9 cellular contexts compared by ENCODE assay signal in the genomic region with DNA sequence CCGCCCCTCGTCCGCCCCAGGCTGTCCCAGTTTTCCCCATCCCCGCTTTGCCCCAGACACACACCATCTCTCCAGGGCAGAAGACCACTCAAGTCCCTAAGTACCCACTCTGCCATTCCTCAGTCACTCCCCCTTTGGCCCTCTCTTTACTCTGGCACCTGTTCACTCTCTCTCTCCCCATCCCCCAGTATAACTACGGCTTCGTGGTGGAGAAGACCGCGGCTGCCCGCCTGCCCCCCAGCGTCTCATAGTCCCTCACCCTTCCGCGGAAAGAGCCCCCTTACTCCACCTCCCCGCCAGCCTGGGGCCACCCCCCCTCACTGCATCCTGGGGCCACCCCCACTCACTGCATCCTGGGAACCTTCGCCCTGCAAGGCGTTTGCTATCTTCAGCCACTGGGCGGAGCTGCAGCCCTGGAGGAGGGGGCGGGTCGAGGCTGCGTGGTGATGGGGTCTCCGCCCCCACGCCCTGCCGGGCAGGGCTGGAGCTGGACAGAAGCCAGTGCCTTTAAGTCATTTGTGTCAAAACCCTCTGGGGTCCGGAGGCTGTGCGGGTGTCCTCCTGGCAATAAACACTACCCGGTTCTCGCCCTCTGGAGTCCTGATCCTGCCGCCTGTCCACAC. TPM values are rescaled to one million over a fixed set of nuclear protein-coding genes. Genes with fewer than 3 reads are reported as not detected.
DNase-seq lines count a peak whose midpoint lies in the region; ATAC-seq and TF ChIP-seq lines count a peak whose summit lies in the region.
"Had no signal": no experiment of that assay in that cellular context is flagged by ENCODE, and none has a peak within 500 bp of the region (broad histone marks: within the 10 kb centered on the region; RNA-seq: fewer than 3 reads in every experiment).

No MANE protein-coding gene starts in this region.

- peak; percentile 39 to 63 (median 52) for ATAC-seq in T-cell (replicated peaks in 1 of 4)
- ATAC-seq in HG03354 (IDR thresholded peaks at IDR 0.05; ENCODE audit: poor library complexity, severe bottlenecking, unreplicated experiment), result no peak

- CTCF ChIA-PET in T-cell (lab: Charles Lee), result no interaction called here

- POLR2A ChIA-PET in T-cell (lab: Charles Lee), result interaction anchor here in 1 of 2 donors (0.6 kb wide), 1 partner anchor 349 kb away, joined by 5 read pairs; no protein-coding TSS in a partner anchor

- no peaks in the 10 kb centered on the region for H3K9me2 ChIP-seq in GM23248 (ENCODE audit: insufficient read depth)

- H2AFZ ChIP-seq in GM23248 (no peak overlapping the region), fibroblast of lung (ENCODE audit: low read length) (no peak overlapping the region)

- peak; percentile 85 for DNase-seq in BE2C
- DNase-seq in GM23248, result peak; percentile 24
- peak in 3 of 34 experiments; percentile 22 to 32 (median 31) for DNase-seq in T-cell
- peak in 1 of 2 donors; percentile 36 for DNase-seq in fibroblast of lung (ENCODE audit: low read depth in 2 of 2)
- no peak for DNase-seq in osteocyte (ENCODE audit: extremely low spot score, unreplicated experiment)
- DNase-seq in ureter (ENCODE audit: low spot score), result no peak
- DNase-seq in HK-2 (ENCODE audit: unreplicated experiment), result no peak

- peak overlapping the region; percentile 19; the same call in 1 of the 2 replicates for H3K4me3 ChIP-seq in BE2C (ENCODE audit: low read depth, low read length)
- H3K4me3 ChIP-seq in GM23248, result no peak overlapping the region
- no peak overlapping the region for H3K4me3 ChIP-seq in fibroblast of lung (replicated peaks in 1 of 4; ENCODE audit: control extremely low read depth in 1 of 4, insufficient read depth in 1 of 4, low read depth in 3 of 4, low read length in 4 of 4)

- H3K27me3 ChIP-seq in BE2C (no peaks in the 10 kb centered on the region), GM23248 (replicated peaks; ENCODE audit: insufficient read depth) (no peaks in the 10 kb centered on the region), fibroblast of lung (ENCODE audit: control insufficient read depth, insufficient read depth, low read length) (no peaks in the 10 kb centered on the region)

- H3K9me3 ChIP-seq in BE2C, result no peaks in the 10 kb centered on the region
- H3K9me3 ChIP-seq in GM23248 (ENCODE audit: low read depth), result no peaks in the 10 kb centered on the region
- H3K9me3 ChIP-seq in fibroblast of lung (ENCODE audit: control insufficient read depth, insufficient read depth, low read depth, low read length), result no peaks in the 10 kb centered on the region

- H3K27me3 Mint-ChIP-seq in T-cell, result no peaks in the 10 kb centered on the region
- H3K27me3 Mint-ChIP-seq in osteocyte (ENCODE audit: unreplicated experiment), result no peaks in the 10 kb centered on the region

- WGBS in GM23248 (ENCODE audit: low coverage in 1 of 2, low lambda C conversion rate in 2 of 2, missing lambda C conversion rate in 2 of 2), 2 experiments, result 43 to 51% methylated on average over 21 to 27 of the region's 27 CpGs

- H3K36me3 ChIP-seq in BE2C (peaks cover 3% of the 10 kb centered on the region; the same call in 1 of the 2 replicates), GM23248 (ENCODE audit: low read depth) (no peaks in the 10 kb centered on the region), fibroblast of lung (ENCODE audit: control insufficient read depth, insufficient read depth, low read length) (peaks cover 1% of the 10 kb centered on the region)

- H3K4me2 ChIP-seq in GM23248 (ENCODE audit: unreplicated experiment), result no peak overlapping the region
- no peak overlapping the region for H3K4me2 ChIP-seq in fibroblast of lung (ENCODE audit: extremely low read depth, insufficient read depth, low read length)
- H3K4me2 ChIP-seq: KMS-11 had no signal

- H3K4me1 Mint-ChIP-seq in T-cell (peaks cover 6 to 13% (median 8%) of the 10 kb centered on the region in 3 donors), osteocyte (ENCODE audit: unreplicated experiment) (peaks cover 13% of the 10 kb centered on the region)

- H3K4me1 ChIP-seq in BE2C, result 0 out of 2 replicates have a peak, but pooled peaks cover 2% of the 10 kb centered on the region
- no peaks in the 10 kb centered on the region; the same call in 1 of the 2 replicates for H3K4me1 ChIP-seq in GM23248 (ENCODE audit: insufficient read depth)
- H3K4me1 ChIP-seq in fibroblast of lung (ENCODE audit: control insufficient read depth, extremely low read depth, insufficient read depth, low read length), result no peaks in the 10 kb centered on the region

- H3K79me2 ChIP-seq in GM23248 (ENCODE audit: insufficient read depth), result no peaks in the 10 kb centered on the region
- H3K79me2 ChIP-seq in fibroblast of lung (ENCODE audit: control insufficient read depth, insufficient read depth, low read length), result no peaks in the 10 kb centered on the region

- H3K27ac ChIP-seq in GM23248 (no peak overlapping the region), fibroblast of lung (ENCODE audit: insufficient read depth, low read length) (no peak overlapping the region)
- H3K27ac ChIP-seq: KMS-11 had no signal

- in situ Hi-C loops in GM23248 (cut with MboI), result no loop called here

- H3K9me3 Mint-ChIP-seq in T-cell (no peaks in the 10 kb centered on the region), osteocyte (ENCODE audit: unreplicated experiment) (no peaks in the 10 kb centered on the region)

- H3K27ac Mint-ChIP-seq in T-cell (no peak overlapping the region), osteocyte (ENCODE audit: unreplicated experiment) (no peak overlapping the region)

- no peaks in the 10 kb centered on the region for H3F3A ChIP-seq in GM23248 (ENCODE audit: insufficient read depth)

- TF ChIP-seq CTCF in BE2C (IDR thresholded peaks at IDR 0.05; ENCODE audit: low read depth, low read length) (peak; percentile 69), fibroblast of lung (conservative IDR thresholded peaks at IDR 0.05 in 1 of 2, IDR thresholded peaks at IDR 0.05 in 1 of 2; ENCODE audit: low read depth in 1 of 2, low read length in 2 of 2) (peak; percentile 24 to 52), osteocyte (IDR thresholded peaks at IDR 0.05) (peak; percentile 57)

- H3K9ac ChIP-seq in GM23248, result no peak overlapping the region
- no peak overlapping the region for H3K9ac ChIP-seq in fibroblast of lung (ENCODE audit: insufficient read depth, low read length)
- H3K9ac ChIP-seq: KMS-11 had no signal

- H3K4me3 Mint-ChIP-seq in T-cell (no peak overlapping the region), osteocyte (ENCODE audit: unreplicated experiment) (no peak overlapping the region)

- H4K20me1 ChIP-seq in GM23248 (ENCODE audit: insufficient read depth) (no peaks in the 10 kb centered on the region), fibroblast of lung (ENCODE audit: control insufficient read depth, extremely low read depth, insufficient read depth, low read length) (no peaks in the 10 kb centered on the region)

- H3K36me3 Mint-ChIP-seq in T-cell, result peaks cover 4% of the 10 kb centered on the region
- H3K36me3 Mint-ChIP-seq in osteocyte (ENCODE audit: unreplicated experiment), result peaks cover 3% of the 10 kb centered on the region

RNA-seq across cellular contexts. Expression of a gene that starts 5.0 kb away (rescaled TPM):
- 208 TPM for polyA plus RNA-seq in BE2C (2012; ENCODE audit: insufficient read depth, insufficient read length, low read depth)
- 68.3 and 73.9 TPM in 2 replicates for total RNA-seq in GM23248 (2014; rRNA removed; shearing (Covaris generic))
- 49.6 and 55.3 TPM in 2 replicates for polyA plus RNA-seq in GM23248 (2016; fragmentation: Nextera tagmentation; extraction: Ambion mirVana)
- total RNA-seq in T-cell, result 10 to 100 TPM; 21.0 to 41.4 (median 35.3) TPM
- total RNA-seq in fibroblast of lung, result 28.0 and 34.7 TPM in 2 replicates
- polyA plus RNA-seq in fibroblast of lung, result 24.8 and 26.3 TPM in 2 replicates
- polyA plus RNA-seq in fibroblast of lung (2012), result 36.7 and 49.2 TPM in 2 replicates
- polyA minus RNA-seq in fibroblast of lung (ENCODE audit: low replicate concordance), result 34.6 and 49.5 TPM in 2 replicates
- total RNA-seq in osteocyte, result 59.2 and 63.2 TPM in 2 replicates
- 33.0 TPM for total RNA-seq in ureter

RNA-seq across cellular contexts. Expression of a gene that starts 19.4 kb away (rescaled TPM):
- 5.5 TPM for polyA plus RNA-seq in BE2C (2012; ENCODE audit: insufficient read depth, insufficient read length, low read depth)
- total RNA-seq in GM23248 (2014; rRNA removed; shearing (Covaris generic)), result not detected in 2 replicates
- polyA plus RNA-seq in GM23248 (2016; fragmentation: Nextera tagmentation; extraction: Ambion mirVana) (0.75 and 0.79 TPM in 2 replicates), fibroblast of lung (2.4 and 5.6 TPM in 2 replicates)
- total RNA-seq in T-cell (10 to 100 TPM; 43.9 to 62.0 (median 52.2) TPM), fibroblast of lung (4.3 and 4.6 TPM in 2 replicates), osteocyte (1.8 and 2.3 TPM in 2 replicates), ureter (45.8 TPM)
- polyA plus RNA-seq in fibroblast of lung (2012), result 2.7 and 5.0 TPM in 2 replicates
- 3.0 TPM in 1 of 2 replicates, not detected in the other for polyA minus RNA-seq in fibroblast of lung (ENCODE audit: low replicate concordance)

RNA-seq across cellular contexts. Expression of a gene that starts 23.6 kb away (rescaled TPM):
- polyA plus RNA-seq in BE2C (2012; ENCODE audit: insufficient read depth, insufficient read length, low read depth), result not detected
- 0.22 TPM in 1 of 2 replicates, not detected in the other for total RNA-seq in GM23248 (2014; rRNA removed; shearing (Covaris generic))
- polyA plus RNA-seq in GM23248 (2016; fragmentation: Nextera tagmentation; extraction: Ambion mirVana), result 0.30 TPM in 1 of 2 replicates, not detected in the other
- not detected for total RNA-seq in T-cell
- under 0.01 and 0.17 TPM in 2 replicates for total RNA-seq in fibroblast of lung
- not detected in 2 replicates for polyA plus RNA-seq in fibroblast of lung
- polyA plus RNA-seq in fibroblast of lung (2012), result 0.17 TPM in 1 of 2 replicates, not detected in the other
- polyA minus RNA-seq in fibroblast of lung (ENCODE audit: low replicate concordance), result not detected in 2 replicates
- 0.30 and 0.55 TPM in 2 replicates for total RNA-seq in osteocyte
- 0.31 TPM for total RNA-seq in ureter

RNA-seq across cellular contexts. Expression of a gene that starts 30.9 kb away (rescaled TPM):
- not detected for polyA plus RNA-seq in BE2C (2012; ENCODE audit: insufficient read depth, insufficient read length, low read depth)
- total RNA-seq in GM23248 (2014; rRNA removed; shearing (Covaris generic)), result not detected in 2 replicates
- polyA plus RNA-seq in GM23248 (2016; fragmentation: Nextera tagmentation; extraction: Ambion mirVana) (not detected in 2 replicates), fibroblast of lung (not detected in 2 replicates)
- total RNA-seq in T-cell (1 to 10 TPM; 1.4 to 3.3 (median 2.6) TPM), fibroblast of lung (not detected in 2 replicates), osteocyte (not detected in 2 replicates), ureter (0.86 TPM)
- polyA plus RNA-seq in fibroblast of lung (2012), result not detected in 2 replicates
- polyA minus RNA-seq in fibroblast of lung (ENCODE audit: low replicate concordance), result not detected in 2 replicates

RNA-seq across cellular contexts. Expression of a gene that starts 35.9 kb away (rescaled TPM):
- not detected for polyA plus RNA-seq in BE2C (2012; ENCODE audit: insufficient read depth, insufficient read length, low read depth)
- total RNA-seq in GM23248 (2014; rRNA removed; shearing (Covaris generic)), result not detected in 2 replicates
- polyA plus RNA-seq in GM23248 (2016; fragmentation: Nextera tagmentation; extraction: Ambion mirVana) (not detected in 2 replicates), fibroblast of lung (not detected in 2 replicates)
- total RNA-seq in T-cell (not detected), fibroblast of lung (not detected in 2 replicates), osteocyte (not detected in 2 replicates), ureter (not detected)
- polyA plus RNA-seq in fibroblast of lung (2012), result not detected in 2 replicates
- not detected in 2 replicates for polyA minus RNA-seq in fibroblast of lung (ENCODE audit: low replicate concordance)

Comparison
In these comparisons a context has a peak if more than half of its experiments do, and no peak if none do; other contexts are left out.
1. DNase-seq: peak in BE2C (single experiment) and GM23248 (single experiment); none in osteocyte (single experiment), ureter (single experiment) and HK-2 (single experiment).
2. Peak in every context shown above with its lines, with median percentiles within 50 percentile points of each other: CTCF ChIP-seq.